8 cellular contexts compared by ENCODE assay signal in the genomic region with DNA sequence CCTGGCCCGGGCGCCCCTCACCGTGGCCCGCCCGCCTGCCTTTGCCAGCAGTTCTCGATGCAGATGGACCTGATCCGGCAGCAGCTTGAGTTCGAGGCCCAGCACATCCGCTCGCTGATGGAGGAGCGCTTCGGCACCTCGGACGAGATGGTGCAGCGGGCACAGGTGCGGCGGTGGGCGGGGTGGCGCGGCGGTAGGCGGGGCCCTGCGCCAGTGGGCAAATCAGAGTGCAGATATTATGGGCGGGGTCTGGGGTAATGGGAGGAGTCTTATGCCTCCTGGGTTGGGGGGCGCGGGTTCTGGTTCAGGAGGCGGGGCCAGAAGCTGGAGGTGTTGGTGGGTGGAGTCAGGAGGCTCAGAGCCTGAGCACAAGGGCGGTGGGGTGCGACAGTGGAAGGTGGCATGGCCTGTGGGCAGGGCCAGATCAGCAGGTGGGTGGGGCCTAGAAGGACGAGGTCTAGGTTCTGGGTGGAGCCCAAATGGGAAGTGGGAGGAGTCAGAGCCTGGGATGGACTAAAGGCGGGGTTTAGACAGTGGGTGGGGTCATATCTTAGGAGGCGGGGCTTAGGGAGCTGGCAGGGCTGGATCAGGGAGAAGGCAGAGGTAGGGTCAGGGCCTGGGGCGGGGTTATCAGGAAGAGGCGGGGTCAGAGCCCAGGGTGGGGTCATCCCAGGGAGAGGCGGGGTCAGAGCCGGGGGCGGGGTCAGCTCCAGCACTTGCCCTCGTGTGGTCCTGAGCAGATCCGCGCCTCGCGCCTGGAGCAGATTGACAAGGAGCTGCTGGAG. TPM values are rescaled to one million over a fixed set of nuclear protein-coding genes. Genes with fewer than 3 reads are reported as not detected.
DNase-seq lines count a peak whose midpoint lies in the region; ATAC-seq, FAIRE-seq and TF ChIP-seq lines count a peak whose summit lies in the region.

No MANE protein-coding gene starts in this region.

- H3K36me3 ChIP-seq in BLaER1 treated with 17β-estradiol and CSF1 and Interleukin-3, amounts not matched to agents 10 nM and 100 nM, result peaks cover 0 to 9% (median 6%) of the 10 kb centered on the region in 11 experiments; a peak in 12 of 22 replicates
- H3K36me3 ChIP-seq in GM23248 (ENCODE audit: low read depth), result no peaks in the 10 kb centered on the region
- H3K36me3 ChIP-seq in thoracic aorta, result no peaks in the 10 kb centered on the region

- no peaks in the 10 kb centered on the region for H3K9me2 ChIP-seq in GM23248 (ENCODE audit: insufficient read depth)

- peaks cover 44 to 58% (median 50%) of the 10 kb centered on the region in 10 experiments for H3K4me1 ChIP-seq in BLaER1 treated with 17β-estradiol and CSF1 and Interleukin-3, amounts not matched to agents 10 nM and 100 nM
- no peaks in the 10 kb centered on the region for H3K4me1 ChIP-seq in GM23248 (ENCODE audit: insufficient read depth)
- peaks cover 10 to 36% of the 10 kb centered on the region in 2 donors for H3K4me1 ChIP-seq in thoracic aorta (ENCODE audit: control insufficient read depth in 1 of 2, low read depth in 2 of 2)

- peak overlapping the region; percentile 23 to 54 (median 46); a peak in 15 of 20 replicates for H3K4me3 ChIP-seq in BLaER1 treated with 17β-estradiol and CSF1 and Interleukin-3, amounts not matched to agents 10 nM and 100 nM
- H3K4me3 ChIP-seq in GM23248 (no peak overlapping the region), thoracic aorta (no peak overlapping the region)

- peaks cover 9% of the 10 kb centered on the region for H3K4me1 Mint-ChIP-seq in activated naive CD8-positive, alpha-beta T cell treated with anti-CD3 and anti-CD28 coated beads, Interleukin-2, amount 10 ng/mL, durations not matched to agents 7 days and 5 days

- peaks cover 16 to 95% (median 61%) of the 10 kb centered on the region in 11 experiments; a peak in 20 of 22 replicates for H4K20me1 ChIP-seq in BLaER1 treated with 17β-estradiol and CSF1 and Interleukin-3, amounts not matched to agents 10 nM and 100 nM
- H4K20me1 ChIP-seq in GM23248 (ENCODE audit: insufficient read depth), result no peaks in the 10 kb centered on the region

- no peak overlapping the region for H2AFZ ChIP-seq in GM23248

- 3 to 5% methylated on average over 23 to 41 of the region's 42 CpGs for WGBS in GM23248 (ENCODE audit: low coverage in 1 of 2, low lambda C conversion rate in 2 of 2, missing lambda C conversion rate in 2 of 2), 2 experiments

- peak overlapping the region in 8 of 11 experiments; percentile 39 to 82 (median 70); a peak in 14 of 22 replicates for H3K9ac ChIP-seq in BLaER1 treated with 17β-estradiol and CSF1 and Interleukin-3, amounts not matched to agents 10 nM and 100 nM
- H3K9ac ChIP-seq in GM23248, result no peak overlapping the region

- H3F3A ChIP-seq in GM23248 (ENCODE audit: insufficient read depth), result peaks cover 5% of the 10 kb centered on the region; the same call in 1 of the 2 replicates

- no peaks in the 10 kb centered on the region for H3K79me2 ChIP-seq in GM23248 (ENCODE audit: insufficient read depth)

- 0 out of 22 replicates have a peak, but pooled peaks cover 0 to 7% (median 0%) of the 10 kb centered on the region in 11 experiments for H3K9me3 ChIP-seq in BLaER1 treated with 17β-estradiol and CSF1 and Interleukin-3, amounts not matched to agents 10 nM and 100 nM (replicated peaks in 1 of 11)
- H3K9me3 ChIP-seq in GM23248 (ENCODE audit: low read depth) (no peaks in the 10 kb centered on the region), thoracic aorta (no peaks in the 10 kb centered on the region)

- DNase-seq in GM23248 (peak; percentile 77), RCC 7860 (ENCODE audit: low spot score) (peak; percentile 57), iPS-NIHi11 (ENCODE audit: low spot score) (peak; percentile 93), thoracic aorta (ENCODE audit: low spot score) (peak; percentile 14)
- peak; percentile 63 for DNase-seq in activated naive CD8-positive, alpha-beta T cell treated with anti-CD3 and anti-CD28 coated beads, Interleukin-2, amount 10 ng/mL, durations not matched to agents 7 days and 5 days

- H3K27me3 ChIP-seq in BLaER1 treated with 17β-estradiol and CSF1 and Interleukin-3, amounts not matched to agents 10 nM and 100 nM, result peaks cover 52 to 82% (median 74%) of the 10 kb centered on the region in 11 experiments
- H3K27me3 ChIP-seq in GM23248 (replicated peaks; ENCODE audit: insufficient read depth), result peaks cover 15% of the 10 kb centered on the region
- H3K27me3 ChIP-seq in thoracic aorta (replicated peaks; ENCODE audit: insufficient read depth), result peaks cover 6% of the 10 kb centered on the region

- no peaks in the 10 kb centered on the region for H3K36me3 Mint-ChIP-seq in activated naive CD8-positive, alpha-beta T cell treated with anti-CD3 and anti-CD28 coated beads, Interleukin-2, amount 10 ng/mL, durations not matched to agents 7 days and 5 days

- H3K4me2 ChIP-seq in BLaER1 treated with 17β-estradiol and CSF1 and Interleukin-3, amounts not matched to agents 10 nM and 100 nM, result peak overlapping the region; percentile 79 to 97 (median 87)
- no peak overlapping the region for H3K4me2 ChIP-seq in GM23248 (ENCODE audit: unreplicated experiment)

- TF ChIP-seq CTCF in thoracic aorta (IDR thresholded peaks at IDR 0.05), result no peak

- peak overlapping the region; percentile 35 for H3K4me3 Mint-ChIP-seq in activated naive CD8-positive, alpha-beta T cell treated with anti-CD3 and anti-CD28 coated beads, Interleukin-2, amount 10 ng/mL, durations not matched to agents 7 days and 5 days

- peak; percentile 51 for ATAC-seq in activated naive CD8-positive, alpha-beta T cell treated with anti-CD3 and anti-CD28 coated beads, Interleukin-2, amount 10 ng/mL, durations not matched to agents 7 days and 5 days (ENCODE audit: low read depth)
- no peak for ATAC-seq in thoracic aorta (ENCODE audit: insufficient number of reproducible peaks, low FRiP score, low read depth)
- no peak for ATAC-seq in GM18861 (IDR thresholded peaks at IDR 0.05; ENCODE audit: unreplicated experiment)
- ATAC-seq in GM19452 (IDR thresholded peaks at IDR 0.05; ENCODE audit: unreplicated experiment), result no peak

- H3K27me3 Mint-ChIP-seq in activated naive CD8-positive, alpha-beta T cell treated with anti-CD3 and anti-CD28 coated beads, Interleukin-2, amount 10 ng/mL, durations not matched to agents 7 days and 5 days, result peaks cover 50% of the 10 kb centered on the region

- H3K27ac Mint-ChIP-seq in activated naive CD8-positive, alpha-beta T cell treated with anti-CD3 and anti-CD28 coated beads, Interleukin-2, amount 10 ng/mL, durations not matched to agents 7 days and 5 days, result peak overlapping the region; percentile 26

- no peak for FAIRE-seq in RCC 7860 (lab: Jason Lieb, UNC)

- in situ Hi-C loops in GM23248 (cut with MboI), result no loop called here

- POLR2A ChIA-PET in activated naive CD8-positive, alpha-beta T cell treated with anti-CD3 and anti-CD28 coated beads, Interleukin-2, amount 10 ng/mL, durations not matched to agents 7 days and 5 days (lab: Charles Lee), result interaction anchor here (0.7 to 1.4 kb wide), 3 partner anchors 16 to 299 kb away, joined by 3 to 4 read pairs (median 3); partner anchors contain the start of gene CIRBP

- H3K27ac ChIP-seq in BLaER1 treated with 17β-estradiol and CSF1 and Interleukin-3, amounts not matched to agents 10 nM and 100 nM, result peak overlapping the region in 8 of 11 experiments; percentile 54 to 91 (median 79); a peak in 16 of 22 replicates
- H3K27ac ChIP-seq in GM23248, result no peak overlapping the region
- no peak overlapping the region for H3K27ac ChIP-seq in thoracic aorta

- H3K9me3 Mint-ChIP-seq in activated naive CD8-positive, alpha-beta T cell treated with anti-CD3 and anti-CD28 coated beads, Interleukin-2, amount 10 ng/mL, durations not matched to agents 7 days and 5 days, result no peaks in the 10 kb centered on the region

RNA-seq across cellular contexts. Expression of gene APC2, which starts 5.6 kb away (rescaled TPM):
- 0.11 TPM in 1 of 2 replicates, not detected in the other for total RNA-seq in GM23248 (2014; rRNA removed; shearing (Covaris generic))
- 0.10 and 0.11 TPM in 2 replicates for polyA plus RNA-seq in GM23248 (2016; fragmentation: Nextera tagmentation; extraction: Ambion mirVana)
- under 1 TPM; 0.06 to 0.11 TPM for total RNA-seq in activated naive CD8-positive, alpha-beta T cell treated with anti-CD3 and anti-CD28 coated beads, Interleukin-2, amount 10 ng/mL, durations not matched to agents 7 days and 5 days
- under 1 TPM; 0.41 to 0.78 TPM for total RNA-seq in thoracic aorta

RNA-seq across cellular contexts. Expression of gene RPS15, which starts 17.3 kb away (rescaled TPM):
- 1,256 and 1,289 TPM in 2 replicates for total RNA-seq in GM23248 (2014; rRNA removed; shearing (Covaris generic))
- 921 and 947 TPM in 2 replicates for polyA plus RNA-seq in GM23248 (2016; fragmentation: Nextera tagmentation; extraction: Ambion mirVana)
- total RNA-seq in activated naive CD8-positive, alpha-beta T cell treated with anti-CD3 and anti-CD28 coated beads, Interleukin-2, amount 10 ng/mL, durations not matched to agents 7 days and 5 days, result 1,000 to 10,000 TPM; 1,438 to 1,457 TPM
- total RNA-seq in thoracic aorta, result 1,000 to 10,000 TPM; 1,512 to 2,119 TPM

RNA-seq across cellular contexts. Expression of gene C19orf25, which starts 23.5 kb away (rescaled TPM):
- 35.9 and 40.2 TPM in 2 replicates for total RNA-seq in GM23248 (2014; rRNA removed; shearing (Covaris generic))
- polyA plus RNA-seq in GM23248 (2016; fragmentation: Nextera tagmentation; extraction: Ambion mirVana), result 33.2 and 34.7 TPM in 2 replicates
- 10 to 100 TPM; 48.0 to 51.2 TPM for total RNA-seq in activated naive CD8-positive, alpha-beta T cell treated with anti-CD3 and anti-CD28 coated beads, Interleukin-2, amount 10 ng/mL, durations not matched to agents 7 days and 5 days
- total RNA-seq in thoracic aorta, result 10 to 100 TPM; 28.6 to 54.6 TPM

RNA-seq across cellular contexts. Expression of gene PCSK4, which starts 34.6 kb away (rescaled TPM):
- 0.13 and 0.76 TPM in 2 replicates for total RNA-seq in GM23248 (2014; rRNA removed; shearing (Covaris generic))
- 0.28 and 0.43 TPM in 2 replicates for polyA plus RNA-seq in GM23248 (2016; fragmentation: Nextera tagmentation; extraction: Ambion mirVana)
- 1 to 10 TPM; 6.7 to 9.7 TPM for total RNA-seq in activated naive CD8-positive, alpha-beta T cell treated with anti-CD3 and anti-CD28 coated beads, Interleukin-2, amount 10 ng/mL, durations not matched to agents 7 days and 5 days
- total RNA-seq in thoracic aorta, result under 1 TPM; 0.56 to 0.68 TPM

RNA-seq across cellular contexts. Expression of gene REEP6, which starts 35.5 kb away (rescaled TPM):
- total RNA-seq in GM23248 (2014; rRNA removed; shearing (Covaris generic)), result 2.9 and 3.0 TPM in 2 replicates
- 4.0 and 4.3 TPM in 2 replicates for polyA plus RNA-seq in GM23248 (2016; fragmentation: Nextera tagmentation; extraction: Ambion mirVana)
- total RNA-seq in activated naive CD8-positive, alpha-beta T cell treated with anti-CD3 and anti-CD28 coated beads, Interleukin-2, amount 10 ng/mL, durations not matched to agents 7 days and 5 days, result 1 to 10 TPM; 2.2 to 2.8 TPM
- total RNA-seq in thoracic aorta, result 1 to 10 TPM in 1 of 2 donors, under 1 TPM in 1; 0.35 to 1.6 TPM

Comparison
In these comparisons a context has a peak if more than half of its experiments do, and no peak if none do; other contexts are left out.
1. H3K27ac ChIP-seq: peak in BLaER1 treated with 17β-estradiol and CSF1 and Interleukin-3, amounts not matched to agents 10 nM and 100 nM (8 of 11); none in GM23248 (single experiment) and thoracic aorta (0 of 2).
2. H3K4me3 ChIP-seq: peak in BLaER1 treated with 17β-estradiol and CSF1 and Interleukin-3, amounts not matched to agents 10 nM and 100 nM (10 of 10); none in GM23248 (single experiment) and thoracic aorta (single experiment).
3. DNase-seq: peak in every context shown above with its lines; median percentile 93 in iPS-NIHi11; 77 in GM23248; 63 in activated naive CD8-positive, alpha-beta T cell treated with anti-CD3 and anti-CD28 coated beads, Interleukin-2, amount 10 ng/mL, durations not matched to agents 7 days and 5 days; 57 in RCC 7860; 14 in thoracic aorta.